Comparison of ENCODE assay signal across 8 cellular contexts in the genomic region with DNA sequence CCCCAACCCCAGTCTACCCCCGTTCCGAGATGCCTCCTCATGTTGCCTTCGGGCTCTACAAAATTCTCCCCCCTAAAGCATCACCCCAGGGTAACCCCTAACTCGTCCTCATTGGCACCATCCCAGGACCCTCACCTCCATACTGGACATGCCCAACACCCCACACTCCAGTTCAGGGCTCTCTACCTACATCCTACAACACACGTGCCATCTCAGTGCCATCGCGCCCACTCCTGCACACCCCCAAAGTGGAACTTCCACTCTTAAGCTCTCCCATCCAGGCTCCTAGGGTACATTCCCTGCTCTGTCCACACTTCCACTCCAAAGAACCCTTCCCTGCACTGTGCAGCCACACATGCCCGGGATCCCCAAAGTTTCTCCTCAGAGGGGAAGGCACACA. TPM values are rescaled to one million over a fixed set of nuclear protein-coding genes. Genes with fewer than 3 reads are reported as not detected.
A peak's percentile ranks its signal among the peaks of the same experiment; 100 is the strongest.
DNase-seq lines count a peak whose midpoint lies in the region; ATAC-seq and TF ChIP-seq lines count a peak whose summit lies in the region.

No MANE protein-coding gene starts in this region.

- H3K4me1 ChIP-seq in CD4-positive, CD25-positive, alpha-beta regulatory T cell (ENCODE audit: control insufficient read depth, insufficient read depth, low read length, poor library complexity, severe bottlenecking) = peaks cover 46% of the 10 kb centered on the region
- H3K4me1 ChIP-seq in PC-3 (ENCODE audit: insufficient read depth, low read length) = peaks cover 9% of the 10 kb centered on the region
- H3K4me1 ChIP-seq in neuron (ENCODE audit: insufficient read depth, low read length) = peaks cover 20% of the 10 kb centered on the region

- peak overlapping the region; percentile 73 for H3K4me3 ChIP-seq in CD4-positive, CD25-positive, alpha-beta regulatory T cell (ENCODE audit: low read depth, low read length)
- H3K4me3 ChIP-seq in PC-3 (ENCODE audit: low read length) (peak overlapping the region; percentile 97), epithelial cell of esophagus (ENCODE audit: low read length) (peak overlapping the region; percentile 97), neuron (ENCODE audit: low read length) (peak overlapping the region; percentile 91)

- peak overlapping the region; percentile 85 for H3K4me2 ChIP-seq in PC-3 (ENCODE audit: low read length)

- POLR2A ChIA-PET in PC-3 (lab: Charles Lee; ENCODE audit: unreplicated experiment) = no interaction called here

- H3K27me3 Mint-ChIP-seq in CD4-positive, CD25-positive, alpha-beta regulatory T cell = peaks cover 5% of the 10 kb centered on the region

- H3K4me1 Mint-ChIP-seq in CD4-positive, CD25-positive, alpha-beta regulatory T cell = peaks cover 8 to 71% (median 51%) of the 10 kb centered on the region in 4 donors

- intact Hi-C loops in PC-3 (cut with micrococcal nuclease) = no loop called here

- CTCF ChIA-PET in PC-3 (lab: Charles Lee) = interaction anchor here (0.6 kb wide), 1 partner anchor 11 kb away, joined by 3 read pairs; no protein-coding TSS in a partner anchor

- H3K4me3 Mint-ChIP-seq in CD4-positive, CD25-positive, alpha-beta regulatory T cell = peak overlapping the region; percentile 90 to 96 (median 92)

- H3F3A ChIP-seq in PC-3 (ENCODE audit: low read length, unreplicated experiment) = no peaks in the 10 kb centered on the region

- H3K9ac ChIP-seq in PC-3 (ENCODE audit: low read length) = peak overlapping the region; percentile 91

- peaks cover 0 to 2% (median 0%) of the 10 kb centered on the region in 7 donors for H3K9me3 Mint-ChIP-seq in CD4-positive, CD25-positive, alpha-beta regulatory T cell

- peak overlapping the region; percentile 51 for H3K27ac ChIP-seq in CD4-positive, CD25-positive, alpha-beta regulatory T cell (ENCODE audit: insufficient read depth, low read length, poor library complexity, severe bottlenecking)
- H3K27ac ChIP-seq in PC-3 (ENCODE audit: low read length) (no peak overlapping the region), caudate nucleus (ENCODE audit: low read depth, low read length) (no peak overlapping the region)

- peaks cover 40% of the 10 kb centered on the region for H4K20me1 ChIP-seq in PC-3 (ENCODE audit: low read length)

- no peaks in the 10 kb centered on the region for H3K9me2 ChIP-seq in PC-3 (replicated peaks; ENCODE audit: low read length)

- no TSS peak for BruUV-seq in PC-3 (replicated peaks; lab: Mats Ljungman, UMichigan)

- H3K27me3 ChIP-seq in CD4-positive, CD25-positive, alpha-beta regulatory T cell (ENCODE audit: control insufficient read depth, insufficient read depth, low read length) = no peaks in the 10 kb centered on the region
- H3K27me3 ChIP-seq in PC-3 (ENCODE audit: low read length) = no peaks in the 10 kb centered on the region
- H3K27me3 ChIP-seq in neuron (ENCODE audit: insufficient read depth, low read length) = no peaks in the 10 kb centered on the region

- H3K9me3 ChIP-seq in CD4-positive, CD25-positive, alpha-beta regulatory T cell (ENCODE audit: control insufficient read depth in 2 of 2, low read length in 2 of 2) = no peaks in the 10 kb centered on the region
- H3K9me3 ChIP-seq in PC-3 (ENCODE audit: low read length) (no peaks in the 10 kb centered on the region), neuron (ENCODE audit: low read length) (no peaks in the 10 kb centered on the region)

- no peak for DNase-seq in CD4-positive, CD25-positive, alpha-beta regulatory T cell
- DNase-seq in PC-3 (no peak), epithelial cell of esophagus (ENCODE audit: low read depth) (no peak), caudate nucleus (lab: John Stamatoyannopoulos, UW) (no peak), pons (ENCODE audit: low spot score) (no peak), SKM-1 treated with dmso at 0.1 percent for 144 hours (lab: John Stamatoyannopoulos, UW; ENCODE audit: unreplicated experiment) (no peak), foreskin melanocyte (no peak)

- TF ChIP-seq CTCF in PC-3 (conservative IDR thresholded peaks at IDR 0.05; ENCODE audit: low read depth, low read length) (no peak), epithelial cell of esophagus (IDR thresholded peaks at IDR 0.05; ENCODE audit: insufficient read depth, low read depth, low read length, missing control alignments) (no peak)

- ATAC-seq in CD4-positive, CD25-positive, alpha-beta regulatory T cell (ENCODE audit: low read depth in 2 of 2) = no peak
- ATAC-seq in PC-3 = no peak

- no peak overlapping the region for H2AFZ ChIP-seq in PC-3 (ENCODE audit: low read length)
- no peak overlapping the region for H2AFZ ChIP-seq in neuron (ENCODE audit: low read depth, low read length)

- peaks cover 2% of the 10 kb centered on the region for H3K36me3 ChIP-seq in CD4-positive, CD25-positive, alpha-beta regulatory T cell (ENCODE audit: control insufficient read depth, insufficient read depth, low read length)
- H3K36me3 ChIP-seq in PC-3 (ENCODE audit: low read depth, low read length) (no peaks in the 10 kb centered on the region; the same call in none of the 2 replicates), neuron (ENCODE audit: insufficient read depth, low read length) (peaks cover 25% of the 10 kb centered on the region)

- peaks cover 65% of the 10 kb centered on the region for H3K79me2 ChIP-seq in PC-3 (ENCODE audit: low read length)

- peaks cover 5% of the 10 kb centered on the region for H3K36me3 Mint-ChIP-seq in CD4-positive, CD25-positive, alpha-beta regulatory T cell

- H3K27ac Mint-ChIP-seq in CD4-positive, CD25-positive, alpha-beta regulatory T cell = peak overlapping the region; percentile 91 to 95 (median 92)

RNA-seq across cellular contexts. Expression of gene FKRP, which starts 0.8 kb away (rescaled TPM):
- 18.7 TPM for total RNA-seq in CD4-positive, CD25-positive, alpha-beta regulatory T cell
- 1 to 10 TPM; 2.7 to 4.9 (median 3.5) TPM for polyA plus RNA-seq in CD4-positive, CD25-positive, alpha-beta regulatory T cell
- total RNA-seq in PC-3 (2014; rRNA removed) = 14.3 and 18.4 TPM in 2 replicates

RNA-seq across cellular contexts. Expression of gene STRN4, which starts 1.2 kb away (rescaled TPM):
- 121 TPM for total RNA-seq in CD4-positive, CD25-positive, alpha-beta regulatory T cell
- polyA plus RNA-seq in CD4-positive, CD25-positive, alpha-beta regulatory T cell = 10 to 100 TPM; 11.9 to 16.7 (median 15.0) TPM
- total RNA-seq in PC-3 (2014; rRNA removed) = 62.7 and 83.9 TPM in 2 replicates

RNA-seq across cellular contexts. Expression of gene PRKD2, which starts 28.1 kb away (rescaled TPM):
- total RNA-seq in CD4-positive, CD25-positive, alpha-beta regulatory T cell = 171 TPM
- polyA plus RNA-seq in CD4-positive, CD25-positive, alpha-beta regulatory T cell = 10 to 100 TPM; 37.0 to 54.5 (median 44.7) TPM
- 24.1 and 32.9 TPM in 2 replicates for total RNA-seq in PC-3 (2014; rRNA removed)

RNA-seq across cellular contexts. Expression of gene SLC1A5, which starts 43.4 kb away (rescaled TPM):
- total RNA-seq in CD4-positive, CD25-positive, alpha-beta regulatory T cell = 23.9 TPM
- 10 to 100 TPM; 23.6 to 28.8 (median 27.2) TPM for polyA plus RNA-seq in CD4-positive, CD25-positive, alpha-beta regulatory T cell
- 97.4 and 117 TPM in 2 replicates for total RNA-seq in PC-3 (2014; rRNA removed)
